In genomic region chr17:61570118-61570517, GRCh38 we compare ENCODE assay signal across 22 cellular contexts. TPM values are rescaled to one million over a fixed set of nuclear protein-coding genes. Genes with fewer than 3 reads are reported as not detected.
DNase-seq lines count a peak whose midpoint lies in the region; ATAC-seq and TF ChIP-seq lines count a peak whose summit lies in the region.
"Had no signal": no experiment of that assay in that cellular context is flagged by ENCODE, and none has a peak within 500 bp of the region (broad histone marks: within the 10 kb centered on the region; RNA-seq: fewer than 3 reads in every experiment).

No MANE protein-coding gene starts in this region.

- no peak overlapping the region for H3K56ac ChIP-seq in IMR-90 (ENCODE audit: extremely low read depth, insufficient read depth, low read length)

- H3K9me3 ChIP-seq in IMR-90 (ENCODE audit: control insufficient read depth, insufficient read depth, low read length), result peaks cover 3% of the 10 kb centered on the region; the same call in 1 of the 2 replicates
- peaks cover 0 to 20% (median 11%) of the 10 kb centered on the region in 8 donors for H3K9me3 ChIP-seq in spleen
- H3K9me3 ChIP-seq: testis had no signal

- no peak overlapping the region for H2BK5ac ChIP-seq in IMR-90 (ENCODE audit: low read depth, low read length, poor library complexity, severe bottlenecking)

- H4K20me1 ChIP-seq in IMR-90 (ENCODE audit: insufficient read depth, low read length), result no peaks in the 10 kb centered on the region

- no peak overlapping the region for H3K4ac ChIP-seq in IMR-90 (ENCODE audit: low read depth, low read length)

- H2BK15ac ChIP-seq in IMR-90 (ENCODE audit: low read depth, low read length), result no peak overlapping the region

- H3K4me2 ChIP-seq in IMR-90 (ENCODE audit: low read depth, low read length), result no peak overlapping the region
- H3K4me2 ChIP-seq: smooth muscle cell had no signal

- H3K4me3 ChIP-seq in IMR-90 (ENCODE audit: insufficient read depth, low read depth, low read length) (no peak overlapping the region), spleen (no peak overlapping the region)
- H3K4me3 ChIP-seq: smooth muscle cell, testis had no signal

- H3K27me3 ChIP-seq in IMR-90 (ENCODE audit: control insufficient read depth, insufficient read depth, low read length), result no peaks in the 10 kb centered on the region
- no peaks in the 10 kb centered on the region for H3K27me3 ChIP-seq in spleen (replicated peaks in 1 of 7)
- H3K27me3 ChIP-seq: testis had no signal

- H3K23ac ChIP-seq in IMR-90 (ENCODE audit: low read depth, low read length), result no peak overlapping the region

- no peaks in the 10 kb centered on the region for H3K36me3 ChIP-seq in IMR-90 (ENCODE audit: control insufficient read depth, insufficient read depth, low read length)
- H3K36me3 ChIP-seq in spleen, result no peaks in the 10 kb centered on the region

- H3K18ac ChIP-seq in IMR-90 (ENCODE audit: low read depth, low read length), result no peak overlapping the region

- no TSS peak for BruUV-seq in IMR-90 (replicated peaks; lab: Mats Ljungman, UMichigan)

- H3K27ac ChIP-seq in IMR-90 (ENCODE audit: insufficient read depth, low read length) (no peak overlapping the region), spleen (no peak overlapping the region)
- H3K27ac ChIP-seq: testis had no signal

- no peak overlapping the region for H2BK120ac ChIP-seq in IMR-90 (ENCODE audit: low read depth, low read length)

- no peaks in the 10 kb centered on the region for H3K79me1 ChIP-seq in IMR-90 (ENCODE audit: low read depth in 1 of 2, low read length in 2 of 2)

- H3K9ac ChIP-seq in IMR-90 (ENCODE audit: low read depth, low read length), result no peak overlapping the region

- no peak overlapping the region for H4K5ac ChIP-seq in IMR-90 (ENCODE audit: low read depth, low read length)

- H4K8ac ChIP-seq in IMR-90 (ENCODE audit: low read depth in 2 of 2, low read length in 2 of 2), result no peak overlapping the region

- in situ Hi-C loops in Caki2 (cut with HindIII; ENCODE audit: low pct_unique_long_range_greater_than_20kb, low sequenced_read_pairs) (no loop called here), IMR-90 (cut with MboI; ENCODE audit: low sequenced_read_pairs) (no loop called here)

- no peak for TF ChIP-seq RAD21 in IMR-90 (IDR thresholded peaks at IDR 0.05; ENCODE audit: low read length)

- whole genome bisulfite sequencing in IMR-90 (ENCODE audit: extremely low coverage in 2 of 2, insufficient read length in 1 of 2), 2 experiments, result no CpG with 5 or more reads among the region's 1 CpG
- WGBS in spleen, 5 donors, result 89 to 100% (median 97%) methylated on average over 1 of the region's 1 CpG

- no peak overlapping the region for H2AFZ ChIP-seq in IMR-90 (replicated peaks; ENCODE audit: low read length, poor library complexity)

- CTCF ChIA-PET in IMR-90 (lab: Yijun Ruan, JAX), result no interaction called here

- H3K9me1 ChIP-seq in IMR-90 (ENCODE audit: insufficient read depth, low read length), result no peaks in the 10 kb centered on the region

- dilution Hi-C loops in IMR-90 (cut with HindIII; ENCODE audit: low sequenced_read_pairs, unreplicated experiment), result no loop called here

- no peak for ATAC-seq in IMR-90 (ENCODE audit: low read depth)
- no peak for ATAC-seq in HG03175 (IDR thresholded peaks at IDR 0.05; ENCODE audit: unreplicated experiment)
- ATAC-seq: effector memory CD8-positive, alpha-beta T cell had no signal

- intact Hi-C loops in IMR-90 (cut with micrococcal nuclease) (no loop called here), spleen (cut with DNase I; ENCODE audit: low total_unique reads) (no loop called here)

- DNase-seq in Caki2 (ENCODE audit: low read depth), result peak; percentile 35
- DNase-seq in IMR-90, result peak; percentile 13
- peak; percentile 20 for DNase-seq in SW480 (ENCODE audit: low spot score)
- DNase-seq in fibroblast of peridontal ligament (ENCODE audit: extremely low read depth), result peak; percentile 45
- no peak for DNase-seq in spleen
- DNase-seq in putamen (ENCODE audit: low spot score), result no peak
- DNase-seq in stimulated activated naive CD4-positive, alpha-beta T cell treated with Interleukin-2 at 50 U/mL for 16 hours (lab: John Stamatoyannopoulos, UW), result no peak
- DNase-seq: activated CD4-positive, alpha-beta T cell treated with anti-CD3 and anti-CD28 coated beads, Interleukin-2, amount 50 U/mL, for 1 hour; activated CD8-positive, alpha-beta memory T cell treated with anti-CD3 and anti-CD28 coated beads, Interleukin-2, amount 50 U/mL, for 48 hours; activated gamma-delta T cell; amniotic stem cell; Calu3; effector memory CD8-positive, alpha-beta T cell; NCI-H1092 treated with DMSO at 0.1 percent for 48 hours; NCI-H2107; NCI-H524 treated with DMSO at 0.1 percent for 48 hours; nephron progenitor cell; posterior cingulate gyrus; testis had no signal

- H3K4me1 ChIP-seq in IMR-90 (ENCODE audit: control insufficient read depth, insufficient read depth, low read length) (no peaks in the 10 kb centered on the region), spleen (no peaks in the 10 kb centered on the region)
- H3K4me1 ChIP-seq: testis had no signal

- POLR2A ChIA-PET in IMR-90 (lab: Charles Lee; ENCODE audit: unreplicated experiment), result no interaction called here

- no peak for TF ChIP-seq POLR2A in IMR-90 (IDR thresholded peaks at IDR 0.05; ENCODE audit: low read depth, low read length)
- TF ChIP-seq POLR2A in spleen (IDR thresholded peaks at IDR 0.05), result no peak

- no peak overlapping the region for H4K91ac ChIP-seq in IMR-90 (ENCODE audit: insufficient read depth, low read depth, low read length)

- no peak overlapping the region for H2AK9ac ChIP-seq in IMR-90 (replicated peaks; ENCODE audit: low read depth, low read length, poor library complexity)

- no peak overlapping the region for H2BK20ac ChIP-seq in IMR-90 (ENCODE audit: low read depth, low read length)

- TF ChIP-seq CTCF in IMR-90 (conservative IDR thresholded peaks at IDR 0.05; ENCODE audit: low read depth, low read length) (no peak), spleen (IDR thresholded peaks at IDR 0.05 in 8 of 11, conservative IDR thresholded peaks at IDR 0.05 in 3 of 11) (no peak)

- H3K14ac ChIP-seq in IMR-90 (replicated peaks; ENCODE audit: low read depth, low read length), result no peak overlapping the region

- no peak overlapping the region for H2AK5ac ChIP-seq in IMR-90 (ENCODE audit: low read depth, low read length)

TF ChIP-seq in IMR-90, 13 proteins besides CTCF, POLR2A, EP300 and RAD21:
- TF ChIP-seq RFX5 (IDR thresholded peaks at IDR 0.05; ENCODE audit: low read depth, low read length), result peak; percentile 93
- TF ChIP-seq CHD1 (IDR thresholded peaks at IDR 0.05; ENCODE audit: low read depth, low read length), result no peak

RNA-seq across cellular contexts. Expression of gene NACA2, which starts 20.9 kb away (rescaled TPM):
- not detected in 2 replicates for total RNA-seq in Caki2 (2014; rRNA removed; shearing (Covaris generic); ENCODE audit: low replicate concordance)
- not detected in 2 replicates for total RNA-seq in IMR-90 (2012; rRNA removed)
- not detected in 2 replicates for polyA plus RNA-seq in IMR-90 (2012; rRNA removed)
- polyA plus RNA-seq in IMR-90 (2012; cell fraction: cytosol; rRNA removed), result not detected in 2 replicates
- not detected in 2 replicates for polyA plus RNA-seq in IMR-90 (2012; cell fraction: nucleus; rRNA removed; ENCODE audit: low replicate concordance)
- total RNA-seq in spleen, result not detected
- under 1 TPM; 0.16 to 0.43 (median 0.23) TPM for polyA plus RNA-seq in spleen
- total RNA-seq: Calu3, mesothelial cell of epicardium, smooth muscle cell had no signal
- polyA plus RNA-seq: smooth muscle cell had no signal

Comparison
In these comparisons a context has a peak if more than half of its experiments do, and no peak if none do; other contexts are left out.
1. DNase-seq: peak in Caki2 (single experiment), IMR-90 (single experiment), SW480 (single experiment) and fibroblast of peridontal ligament (single experiment); none in spleen (single experiment), putamen (single experiment) and stimulated activated naive CD4-positive, alpha-beta T cell treated with Interleukin-2 at 50 U/mL for 16 hours (single experiment).